In the genomic region with DNA sequence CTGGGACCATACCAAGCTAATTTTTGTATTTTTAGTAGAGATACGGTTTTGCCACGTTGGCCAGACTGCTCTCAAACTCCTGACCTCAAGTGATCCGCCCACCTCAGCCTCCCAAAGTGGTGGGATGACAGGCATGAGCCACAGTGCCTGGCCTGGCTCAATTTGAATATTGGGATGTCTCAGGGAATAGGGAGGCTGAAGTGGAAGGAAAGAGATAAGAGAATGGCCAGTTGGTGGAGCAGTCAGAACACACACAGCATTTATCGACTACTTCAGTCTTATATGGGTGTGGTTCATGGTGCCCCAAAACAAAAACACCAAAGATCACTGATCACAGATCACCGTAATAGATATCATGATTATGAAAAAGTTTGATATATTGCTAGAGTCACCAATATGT, we compare ENCODE assay signal across 1 cellular context.
TF ChIP-seq lines count a peak whose summit lies in the region.

No MANE protein-coding gene starts in this region.

TF ChIP-seq in SK-N-SH treated with all-trans-retinoic acid at 6 μM for 48 hours, 23 proteins besides CTCF, POLR2A, EP300 and RAD21 (continued from another document):
- TF ChIP-seq, protein P1, sequence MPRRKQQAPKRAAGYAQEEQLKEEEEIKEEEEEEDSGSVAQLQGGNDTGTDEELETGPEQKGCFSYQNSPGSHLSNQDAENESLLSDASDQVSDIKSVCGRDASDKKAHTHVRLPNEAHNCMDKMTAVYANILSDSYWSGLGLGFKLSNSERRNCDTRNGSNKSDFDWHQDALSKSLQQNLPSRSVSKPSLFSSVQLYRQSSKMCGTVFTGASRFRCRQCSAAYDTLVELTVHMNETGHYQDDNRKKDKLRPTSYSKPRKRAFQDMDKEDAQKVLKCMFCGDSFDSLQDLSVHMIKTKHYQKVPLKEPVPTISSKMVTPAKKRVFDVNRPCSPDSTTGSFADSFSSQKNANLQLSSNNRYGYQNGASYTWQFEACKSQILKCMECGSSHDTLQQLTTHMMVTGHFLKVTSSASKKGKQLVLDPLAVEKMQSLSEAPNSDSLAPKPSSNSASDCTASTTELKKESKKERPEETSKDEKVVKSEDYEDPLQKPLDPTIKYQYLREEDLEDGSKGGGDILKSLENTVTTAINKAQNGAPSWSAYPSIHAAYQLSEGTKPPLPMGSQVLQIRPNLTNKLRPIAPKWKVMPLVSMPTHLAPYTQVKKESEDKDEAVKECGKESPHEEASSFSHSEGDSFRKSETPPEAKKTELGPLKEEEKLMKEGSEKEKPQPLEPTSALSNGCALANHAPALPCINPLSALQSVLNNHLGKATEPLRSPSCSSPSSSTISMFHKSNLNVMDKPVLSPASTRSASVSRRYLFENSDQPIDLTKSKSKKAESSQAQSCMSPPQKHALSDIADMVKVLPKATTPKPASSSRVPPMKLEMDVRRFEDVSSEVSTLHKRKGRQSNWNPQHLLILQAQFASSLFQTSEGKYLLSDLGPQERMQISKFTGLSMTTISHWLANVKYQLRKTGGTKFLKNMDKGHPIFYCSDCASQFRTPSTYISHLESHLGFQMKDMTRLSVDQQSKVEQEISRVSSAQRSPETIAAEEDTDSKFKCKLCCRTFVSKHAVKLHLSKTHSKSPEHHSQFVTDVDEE (CRISPR knock-in tag; IDR thresholded peaks at IDR 0.05), result no peak
- TF ChIP-seq ZC3H10 (CRISPR knock-in tag; IDR thresholded peaks at IDR 0.05), result no peak
- TF ChIP-seq ESRRG (CRISPR knock-in tag; IDR thresholded peaks at IDR 0.05), result no peak
- no peak for TF ChIP-seq TCF4 (CRISPR knock-in tag; IDR thresholded peaks at IDR 0.05; ENCODE audit: borderline replicate concordance)
- no peak for TF ChIP-seq CREB5 (CRISPR knock-in tag; IDR thresholded peaks at IDR 0.05; ENCODE audit: low read depth)
- TF ChIP-seq ARNTL (CRISPR knock-in tag; IDR thresholded peaks at IDR 0.05; ENCODE audit: borderline replicate concordance, low read depth), result no peak
- no peak for TF ChIP-seq ZFP3 (CRISPR knock-in tag; IDR thresholded peaks at IDR 0.05)
- TF ChIP-seq CSDC2 (CRISPR knock-in tag; IDR thresholded peaks at IDR 0.05), result no peak
- no peak for TF ChIP-seq ZNF8 (CRISPR knock-in tag; IDR thresholded peaks at IDR 0.05)
- TF ChIP-seq, protein P2, sequence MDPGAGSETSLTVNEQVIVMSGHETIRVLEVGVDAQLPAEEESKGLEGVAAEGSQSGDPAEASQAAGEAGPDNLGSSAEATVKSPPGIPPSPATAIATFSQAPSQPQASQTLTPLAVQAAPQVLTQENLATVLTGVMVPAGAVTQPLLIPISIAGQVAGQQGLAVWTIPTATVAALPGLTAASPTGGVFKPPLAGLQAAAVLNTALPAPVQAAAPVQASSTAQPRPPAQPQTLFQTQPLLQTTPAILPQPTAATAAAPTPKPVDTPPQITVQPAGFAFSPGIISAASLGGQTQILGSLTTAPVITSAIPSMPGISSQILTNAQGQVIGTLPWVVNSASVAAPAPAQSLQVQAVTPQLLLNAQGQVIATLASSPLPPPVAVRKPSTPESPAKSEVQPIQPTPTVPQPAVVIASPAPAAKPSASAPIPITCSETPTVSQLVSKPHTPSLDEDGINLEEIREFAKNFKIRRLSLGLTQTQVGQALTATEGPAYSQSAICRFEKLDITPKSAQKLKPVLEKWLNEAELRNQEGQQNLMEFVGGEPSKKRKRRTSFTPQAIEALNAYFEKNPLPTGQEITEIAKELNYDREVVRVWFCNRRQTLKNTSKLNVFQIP (CRISPR knock-in tag; IDR thresholded peaks at IDR 0.05; ENCODE audit: borderline replicate concordance, low read depth), result no peak
- no peak for TF ChIP-seq RARB (CRISPR knock-in tag; IDR thresholded peaks at IDR 0.05)
- TF ChIP-seq BACH2 (CRISPR knock-in tag; IDR thresholded peaks at IDR 0.05; ENCODE audit: borderline replicate concordance), result no peak
